In the genomic region with DNA sequence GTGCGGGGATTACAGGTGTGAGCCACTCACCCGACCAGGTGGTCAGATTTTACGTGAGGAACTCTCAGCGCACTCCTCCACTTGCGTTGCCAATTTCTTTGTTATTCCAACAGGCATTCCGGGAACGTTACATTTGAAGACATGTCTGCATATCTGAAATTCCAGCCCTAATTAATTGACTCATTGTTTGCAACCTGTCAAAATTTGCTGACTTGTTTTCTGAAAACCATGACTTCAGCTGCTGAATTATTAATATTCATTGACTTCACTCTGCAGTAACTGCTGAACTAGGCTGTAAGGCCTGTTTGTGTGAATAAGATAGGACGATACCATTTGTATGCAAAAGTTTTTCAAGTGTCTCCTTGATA, we compare ENCODE assay signal across 19 cellular contexts. TPM values are rescaled to one million over a fixed set of nuclear protein-coding genes. Genes with fewer than 3 reads are reported as not detected.
DNase-seq lines count a peak whose midpoint lies in the region; ATAC-seq and TF ChIP-seq lines count a peak whose summit lies in the region.
"Had no signal": no experiment of that assay in that cellular context is flagged by ENCODE, and none has a peak within 500 bp of the region (broad histone marks: within the 10 kb centered on the region; RNA-seq: fewer than 3 reads in every experiment).

No MANE protein-coding gene starts in this region.

- H3K9me3 ChIP-seq in heart right ventricle: peaks cover 0 to 3% (median 0%) of the 10 kb centered on the region in 11 donors
- H3K9me3 ChIP-seq: SJSA1 had no signal

- no peaks in the 10 kb centered on the region for H3K36me3 ChIP-seq in GM23338 (ENCODE audit: insufficient read depth)
- no peaks in the 10 kb centered on the region for H3K36me3 ChIP-seq in heart right ventricle
- H3K36me3 ChIP-seq: SJSA1 had no signal

- peaks cover 16% of the 10 kb centered on the region; the same call in 2 of the 3 replicates for H3K4me1 Mint-ChIP-seq in GM23338
- H3K4me1 Mint-ChIP-seq in activated CD8-positive, alpha-beta T cell treated with anti-CD3 and anti-CD28 coated beads for 36 hours (ENCODE audit: low read depth): no peaks in the 10 kb centered on the region

- no peaks in the 10 kb centered on the region for H3K79me2 ChIP-seq in GM23338 (replicated peaks; ENCODE audit: insufficient read depth)

- no peak overlapping the region for H3K4me2 ChIP-seq in GM23338

- H3K9me2 ChIP-seq in GM23338 (ENCODE audit: insufficient read depth): no peaks in the 10 kb centered on the region

- H3K27ac ChIP-seq in GM23338 (ENCODE audit: low read depth) (peak overlapping the region; percentile 46), heart right ventricle (no peak overlapping the region)
- H3K27ac ChIP-seq: HL-60, SJSA1 had no signal

- CTCF ChIA-PET in activated CD8-positive, alpha-beta T cell treated with anti-CD3 and anti-CD28 coated beads for 36 hours (lab: Charles Lee): no interaction called here

- peaks cover 14% of the 10 kb centered on the region; the same call in 1 of the 2 replicates for H3K4me1 ChIP-seq in GM23338 (ENCODE audit: insufficient read depth)
- peaks cover 0 to 34% (median 8%) of the 10 kb centered on the region in 9 donors for H3K4me1 ChIP-seq in heart right ventricle

- no peaks in the 10 kb centered on the region for H3F3A ChIP-seq in GM23338 (replicated peaks; ENCODE audit: low read depth)

- H3K27me3 ChIP-seq in GM23338 (ENCODE audit: insufficient read depth): no peaks in the 10 kb centered on the region
- peaks cover 0 to 3% (median 0%) of the 10 kb centered on the region in 7 donors for H3K27me3 ChIP-seq in heart right ventricle
- H3K27me3 ChIP-seq: SJSA1 had no signal

- no peak overlapping the region; the same call in 1 of the 2 replicates for H3K27ac Mint-ChIP-seq in GM23338
- no peak overlapping the region for H3K27ac Mint-ChIP-seq in activated CD8-positive, alpha-beta T cell treated with anti-CD3 and anti-CD28 coated beads for 36 hours
- H3K27ac Mint-ChIP-seq: CD4-positive, alpha-beta memory T cell had no signal

- H3K36me3 Mint-ChIP-seq in GM23338 (ENCODE audit: low read depth): no peaks in the 10 kb centered on the region
- H3K36me3 Mint-ChIP-seq in activated CD8-positive, alpha-beta T cell treated with anti-CD3 and anti-CD28 coated beads for 36 hours (ENCODE audit: low read depth): no peaks in the 10 kb centered on the region
- H3K36me3 Mint-ChIP-seq: CD4-positive, alpha-beta memory T cell had no signal

- 69 to 72% methylated on average over 8 of the region's 8 CpGs for WGBS in heart right ventricle, 2 donors

- no peaks in the 10 kb centered on the region for H3K9me3 Mint-ChIP-seq in GM23338
- H3K9me3 Mint-ChIP-seq in activated CD8-positive, alpha-beta T cell treated with anti-CD3 and anti-CD28 coated beads for 36 hours: no peaks in the 10 kb centered on the region
- H3K9me3 Mint-ChIP-seq: CD4-positive, alpha-beta memory T cell had no signal

- H2AFZ ChIP-seq in GM23338: no peak overlapping the region

- no peaks in the 10 kb centered on the region for H3K27me3 Mint-ChIP-seq in GM23338 (ENCODE audit: insufficient read depth, low read depth, poor library complexity)
- H3K27me3 Mint-ChIP-seq in activated CD8-positive, alpha-beta T cell treated with anti-CD3 and anti-CD28 coated beads for 36 hours: no peaks in the 10 kb centered on the region

- TF ChIP-seq CTCF in GM23338 (conservative IDR thresholded peaks at IDR 0.05; ENCODE audit: low read depth in 2 of 2) (no peak), epithelial cell of esophagus (IDR thresholded peaks at IDR 0.05; ENCODE audit: insufficient read depth, low read depth, low read length, missing control alignments) (no peak), heart right ventricle (IDR thresholded peaks at IDR 0.05) (no peak)
- TF ChIP-seq CTCF in activated CD8-positive, alpha-beta T cell treated with anti-CD3 and anti-CD28 coated beads for 36 hours (IDR thresholded peaks at IDR 0.05): no peak

- H3K4me3 Mint-ChIP-seq in GM23338: no peak overlapping the region
- H3K4me3 Mint-ChIP-seq in activated CD8-positive, alpha-beta T cell treated with anti-CD3 and anti-CD28 coated beads for 36 hours: no peak overlapping the region
- H3K4me3 Mint-ChIP-seq: CD4-positive, alpha-beta memory T cell had no signal

- no peaks in the 10 kb centered on the region for H4K20me1 ChIP-seq in GM23338 (replicated peaks; ENCODE audit: insufficient read depth)

- intact Hi-C loops in activated CD8-positive, alpha-beta T cell treated with anti-CD3 and anti-CD28 coated beads for 36 hours (cut with micrococcal nuclease): no loop called here
- intact Hi-C loops in heart right ventricle (cut with DNase I): loop anchor here in 1 of 10 donors (10.0 kb wide), 1 partner anchor 52 kb away; no protein-coding TSS in a partner anchor

- POLR2A ChIA-PET in activated CD8-positive, alpha-beta T cell treated with anti-CD3 and anti-CD28 coated beads for 36 hours (lab: Charles Lee): interaction anchor here (0.7 kb wide), 1 partner anchor 42 kb away, joined by 4 read pairs; no protein-coding TSS in a partner anchor

- DNase-seq in GM23338 (ENCODE audit: low spot score): peak; percentile 84
- DNase-seq in amniotic epithelial cell (ENCODE audit: low read depth): peak; percentile 10
- peak; percentile 67 for DNase-seq in epithelial cell of esophagus (ENCODE audit: low read depth)
- peak; percentile 24 for DNase-seq in pulmonary artery endothelial cell (ENCODE audit: low read depth, low spot score)
- no peak for DNase-seq in NCI-H748 (lab: John Stamatoyannopoulos, UW; ENCODE audit: unreplicated experiment)
- DNase-seq in activated CD8-positive, alpha-beta T cell treated with anti-CD3 and anti-CD28 coated beads for 36 hours: no peak
- DNase-seq in heart right ventricle: no peak
- DNase-seq: CD4-positive, alpha-beta memory T cell; DMS79 treated with DMSO at 0.1 percent for 48 hours; NCI-H1436; NCI-H2029 treated with DMSO at 0.1 percent for 48 hours; NCI-H2171 treated with DMSO at 0.1 percent for 48 hours; NCI-H82 had no signal

- H3K4me3 ChIP-seq in GM23338: no peak overlapping the region
- no peak overlapping the region for H3K4me3 ChIP-seq in epithelial cell of esophagus (ENCODE audit: low read length)
- H3K4me3 ChIP-seq in heart right ventricle: no peak overlapping the region
- H3K4me3 ChIP-seq: SJSA1 had no signal

- ATAC-seq in GM23338: peak; percentile 47; the same call in 2 of the 3 replicates
- ATAC-seq in HG02885 (IDR thresholded peaks at IDR 0.05; ENCODE audit: poor library complexity, unreplicated experiment): no peak
- ATAC-seq in activated CD8-positive, alpha-beta T cell treated with anti-CD3 and anti-CD28 coated beads for 36 hours: no peak
- ATAC-seq in heart right ventricle: no peak

TF ChIP-seq in GM23338, 12 proteins besides CTCF, POLR2A, EP300 and RAD21 (continues in another document):
- TF ChIP-seq POLR2AphosphoS5 (IDR thresholded peaks at IDR 0.05; ENCODE audit: low read depth): no peak

RNA-seq across cellular contexts. Expression of gene G6PC1, which starts 16.6 kb away (rescaled TPM):
- total RNA-seq in GM23338 (2014; rRNA removed; shearing (Covaris generic)): not detected in 2 replicates
- polyA plus RNA-seq in GM23338 (2016; fragmentation: Nextera tagmentation; extraction: Ambion mirVana): not detected in 2 replicates
- total RNA-seq in pulmonary artery endothelial cell: not detected in 2 replicates
- not detected for total RNA-seq in activated CD8-positive, alpha-beta T cell treated with anti-CD3 and anti-CD28 coated beads for 36 hours
- total RNA-seq in heart right ventricle: not detected
- polyA plus RNA-seq in heart right ventricle: not detected
- total RNA-seq: CD4-positive, alpha-beta memory T cell; H4; NCI-H460; SJSA1 had no signal
- polyA plus RNA-seq: BJ; CD4-positive, alpha-beta memory T cell had no signal

RNA-seq across cellular contexts. Expression of gene AARSD1, which starts 47.0 kb away (rescaled TPM):
- 25.7 and 28.4 TPM in 2 replicates for total RNA-seq in GM23338 (2014; rRNA removed; shearing (Covaris generic))
- 69.6 and 74.4 TPM in 2 replicates for polyA plus RNA-seq in GM23338 (2016; fragmentation: Nextera tagmentation; extraction: Ambion mirVana)
- total RNA-seq in pulmonary artery endothelial cell: 22.2 and 29.3 TPM in 2 replicates
- total RNA-seq in activated CD8-positive, alpha-beta T cell treated with anti-CD3 and anti-CD28 coated beads for 36 hours: 10 to 100 TPM; 54.3 to 57.5 TPM
- total RNA-seq in heart right ventricle: 10 to 100 TPM; 20.0 to 34.7 (median 28.9) TPM
- polyA plus RNA-seq in heart right ventricle: 100 to 1,000 TPM in 1 of 2 donors, 10 to 100 TPM in 1; 55.8 to 125 TPM

Comparison
In these comparisons a context has a peak if more than half of its experiments do, and no peak if none do; other contexts are left out.
1. DNase-seq: peak in GM23338 (single experiment), amniotic epithelial cell (single experiment), epithelial cell of esophagus (single experiment) and pulmonary artery endothelial cell (single experiment); none in NCI-H748 (single experiment), activated CD8-positive, alpha-beta T cell treated with anti-CD3 and anti-CD28 coated beads for 36 hours (single experiment) and heart right ventricle (0 of 2).